In genomic region chr15:88800026-88800425, GRCh38 we compare ENCODE assay signal across 13 cellular contexts. TPM values are rescaled to one million over a fixed set of nuclear protein-coding genes. Genes with fewer than 3 reads are reported as not detected.
A peak's percentile ranks its signal among the peaks of the same experiment; 100 is the strongest.
DNase-seq lines count a peak whose midpoint lies in the region; ATAC-seq, FAIRE-seq and TF ChIP-seq lines count a peak whose summit lies in the region.
"Had no signal": no experiment of that assay in that cellular context is flagged by ENCODE, and none has a peak within 500 bp of the region (broad histone marks: within the 10 kb centered on the region; RNA-seq: fewer than 3 reads in every experiment).

No MANE protein-coding gene starts in this region.

- no peak for TF ChIP-seq CTCF in RWPE1 (conservative IDR thresholded peaks at IDR 0.05; ENCODE audit: low read depth)
- TF ChIP-seq CTCF in foreskin fibroblast (IDR thresholded peaks at IDR 0.05; ENCODE audit: low read depth, low read length): no peak

- no peak overlapping the region for H3K27ac ChIP-seq in RWPE1

- CTCF ChIA-PET in RWPE1 (lab: Yijun Ruan, JAX): interaction anchor here (1.1 kb wide), 1 partner anchor 90 kb away, joined by 3 read pairs; no protein-coding TSS in a partner anchor

- FAIRE-seq in HTR-8/SVneo (lab: Jason Lieb, UNC): no peak

- POLR2A ChIA-PET in RWPE1 (lab: Yijun Ruan, JAX; ENCODE audit: low non-redundant PET): no interaction called here

- ATAC-seq in HG03457 (IDR thresholded peaks at IDR 0.05; ENCODE audit: unreplicated experiment): no peak
- ATAC-seq: activated CD8-positive, alpha-beta T cell treated with anti-CD3 and anti-CD28 coated beads, Interleukin-2, amount 10 ng/mL, durations not matched to agents 7 days and 5 days; natural killer cell treated with Interleukin-12 subunit alpha and Interleukin-12 subunit beta and Interleukin-15 and Interleukin-18, amount 100 ng/mL, for 72 hours had no signal

- DNase-seq in A172 (ENCODE audit: low spot score) (peak; percentile 70), HCEC 1CT (peak; percentile 38), RWPE1 (ENCODE audit: low spot score) (peak; percentile 83), foreskin fibroblast (peak; percentile 28 to 52), HTR-8/SVneo (ENCODE audit: insufficient read length, low spot score) (no peak)
- DNase-seq in stimulated activated naive CD4-positive, alpha-beta T cell treated with Interleukin-2 at 50 U/mL for 16 hours (lab: John Stamatoyannopoulos, UW): no peak
- DNase-seq in stimulated activated CD4-positive, alpha-beta T cell treated with anti-CD3 and anti-CD28 coated beads, Interleukin-4, amount 100 ng/mL, for 24 hours: no peak
- DNase-seq: activated CD8-positive, alpha-beta T cell treated with anti-CD3 and anti-CD28 coated beads, Interleukin-2, amount 10 ng/mL, durations not matched to agents 7 days and 5 days; COR-L47; NCI-H1417; NCI-H345 had no signal

- H3K4me3 ChIP-seq in foreskin fibroblast (ENCODE audit: low read depth in 1 of 2, low read length in 2 of 2): no peak overlapping the region

RNA-seq across cellular contexts. Expression of gene ACAN, which starts 3.2 kb away (rescaled TPM):
- total RNA-seq in A172 (2014; rRNA removed; shearing (Covaris generic)): not detected in 2 replicates
- total RNA-seq: activated CD8-positive, alpha-beta T cell treated with anti-CD3 and anti-CD28 coated beads, Interleukin-2, amount 10 ng/mL, durations not matched to agents 7 days and 5 days had no signal

Comparison
In these comparisons a context has a peak if more than half of its experiments do, and no peak if none do; other contexts are left out.
1. DNase-seq: peak in A172 (single experiment), HCEC 1CT (single experiment), RWPE1 (single experiment) and foreskin fibroblast (2 of 2); none in stimulated activated naive CD4-positive, alpha-beta T cell treated with Interleukin-2 at 50 U/mL for 16 hours (single experiment), HTR-8/SVneo (single experiment) and stimulated activated CD4-positive, alpha-beta T cell treated with anti-CD3 and anti-CD28 coated beads, Interleukin-4, amount 100 ng/mL, for 24 hours (single experiment).